Comparison of ENCODE assay signal across 21 cellular contexts in genomic region chr2:88735133-88735532, GRCh38. TPM values are rescaled to one million over a fixed set of nuclear protein-coding genes. Genes with fewer than 3 reads are reported as not detected.
DNase-seq lines count a peak whose midpoint lies in the region; ATAC-seq and TF ChIP-seq lines count a peak whose summit lies in the region.
"Had no signal": no experiment of that assay in that cellular context is flagged by ENCODE, and none has a peak within 500 bp of the region (broad histone marks: within the 10 kb centered on the region; RNA-seq: fewer than 3 reads in every experiment).

No MANE protein-coding gene starts in this region.

- no peaks in the 10 kb centered on the region for H3K9me3 Mint-ChIP-seq in activated T-cell treated with anti-CD3 and anti-CD28 coated beads, Interleukin-2, amount 50 U/mL, for 24 hours
- H3K9me3 Mint-ChIP-seq in progenitor cell of endocrine pancreas (ENCODE audit: low read depth), result no peaks in the 10 kb centered on the region
- H3K9me3 Mint-ChIP-seq: CD14-positive monocyte, H9 had no signal

- peaks cover 32% of the 10 kb centered on the region for H3K4me1 Mint-ChIP-seq in activated T-cell treated with anti-CD3 and anti-CD28 coated beads, Interleukin-2, amount 50 U/mL, for 24 hours (ENCODE audit: low read depth)
- peaks cover 11% of the 10 kb centered on the region for H3K4me1 Mint-ChIP-seq in progenitor cell of endocrine pancreas (ENCODE audit: low read depth)
- H3K4me1 Mint-ChIP-seq: CD14-positive monocyte, nephron had no signal

- no peaks in the 10 kb centered on the region for H3K36me3 ChIP-seq in testis (ENCODE audit: low read depth, missing control alignments)

- peak overlapping the region; percentile 92 for H3K27ac Mint-ChIP-seq in activated T-cell treated with anti-CD3 and anti-CD28 coated beads, Interleukin-2, amount 50 U/mL, for 24 hours
- peak overlapping the region; percentile 49 for H3K27ac Mint-ChIP-seq in progenitor cell of endocrine pancreas
- H3K27ac Mint-ChIP-seq: nephron had no signal

- H3K27me3 ChIP-seq in testis, result no peaks in the 10 kb centered on the region
- H3K27me3 ChIP-seq: ascending aorta had no signal

- no peak overlapping the region for H3K4me3 Mint-ChIP-seq in activated T-cell treated with anti-CD3 and anti-CD28 coated beads, Interleukin-2, amount 50 U/mL, for 24 hours
- H3K4me3 Mint-ChIP-seq in progenitor cell of endocrine pancreas (ENCODE audit: low read depth), result no peak overlapping the region
- H3K4me3 Mint-ChIP-seq: CD14-positive monocyte, H9, nephron had no signal

- no peak overlapping the region for H3K27ac ChIP-seq in testis
- H3K27ac ChIP-seq: ascending aorta, WERI-Rb-1 had no signal

- intact Hi-C loops in testis (cut with DNase I; ENCODE audit: low total_unique reads), result no loop called here

- no peak for TF ChIP-seq POLR2A in testis (IDR thresholded peaks at IDR 0.05)

- no peak overlapping the region for H3K4me3 ChIP-seq in testis
- H3K4me3 ChIP-seq: ascending aorta had no signal

- peaks cover 73% of the 10 kb centered on the region for H3K36me3 Mint-ChIP-seq in activated T-cell treated with anti-CD3 and anti-CD28 coated beads, Interleukin-2, amount 50 U/mL, for 24 hours (ENCODE audit: low read depth)
- H3K36me3 Mint-ChIP-seq in progenitor cell of endocrine pancreas (ENCODE audit: insufficient read depth), result peaks cover 15% of the 10 kb centered on the region

- 77 to 88% methylated on average over 4 of the region's 4 CpGs for WGBS in testis, 2 donors

- no peak for DNase-seq in activated T-cell treated with anti-CD3 and anti-CD28 coated beads, Interleukin-2, amount 50 U/mL, for 24 hours
- DNase-seq in activated T-cell treated with anti-CD3 and anti-CD28 coated beads for 4 hours (no peak), RPMI7951 (ENCODE audit: low read depth) (peak; percentile 43), fibroblast of gingiva (ENCODE audit: low read depth) (peak; percentile 13), progenitor cell of endocrine pancreas (ENCODE audit: low spot score, unreplicated experiment) (no peak), SKM-1 treated with dmso at 0.1 percent for 144 hours (lab: John Stamatoyannopoulos, UW; ENCODE audit: unreplicated experiment) (no peak), testis (no peak)
- DNase-seq: activated CD8-positive, alpha-beta memory T cell treated with anti-CD3 and anti-CD28 coated beads for 24 hours; DMS79 treated with DMSO at 0.1 percent for 48 hours; H9; NCI-H1694 treated with DMSO at 0.1 percent for 48 hours; NCI-H226; NK-92 treated with Interleukin-12 subunit alpha and Interleukin-12 subunit beta, amount 100 ng/mL, for 24 hours; retina; RPMI8226; T-helper 1 cell; WERI-Rb-1 had no signal

- TF ChIP-seq CTCF in progenitor cell of endocrine pancreas (IDR thresholded peaks at IDR 0.05; ENCODE audit: unreplicated experiment) (no peak), testis (IDR thresholded peaks at IDR 0.05) (no peak)

- H3K27me3 Mint-ChIP-seq in activated T-cell treated with anti-CD3 and anti-CD28 coated beads, Interleukin-2, amount 50 U/mL, for 24 hours, result no peaks in the 10 kb centered on the region
- H3K27me3 Mint-ChIP-seq in progenitor cell of endocrine pancreas, result no peaks in the 10 kb centered on the region

- no peaks in the 10 kb centered on the region for H3K4me1 ChIP-seq in testis
- H3K4me1 ChIP-seq: ascending aorta had no signal

- H3K9me3 ChIP-seq in testis, result no peaks in the 10 kb centered on the region
- H3K9me3 ChIP-seq: ascending aorta had no signal

- ATAC-seq in HG02610 (IDR thresholded peaks at IDR 0.05; ENCODE audit: unreplicated experiment), result no peak

RNA-seq across cellular contexts. Expression of gene RPIA, which starts 43.7 kb away (rescaled TPM):
- total RNA-seq in RPMI7951 (2014; rRNA removed; shearing (Covaris generic)), result 6.8 and 10.3 TPM in 2 replicates
- 24.6 and 27.1 TPM in 2 replicates for total RNA-seq in progenitor cell of endocrine pancreas
- 10 to 100 TPM; 16.2 TPM for total RNA-seq in testis
- 17.9 TPM for polyA plus RNA-seq in testis (ENCODE audit: insufficient read depth, low read depth, low replicate concordance)

Comparison
In these comparisons a context has a peak if more than half of its experiments do, and no peak if none do; other contexts are left out.
1. DNase-seq: peak in RPMI7951 (single experiment) and fibroblast of gingiva (single experiment); none in activated T-cell treated with anti-CD3 and anti-CD28 coated beads, Interleukin-2, amount 50 U/mL, for 24 hours (single experiment), activated T-cell treated with anti-CD3 and anti-CD28 coated beads for 4 hours (single experiment), progenitor cell of endocrine pancreas (single experiment), SKM-1 treated with dmso at 0.1 percent for 144 hours (single experiment) and testis (single experiment).